6 cellular contexts compared by ENCODE assay signal in the genomic region with DNA sequence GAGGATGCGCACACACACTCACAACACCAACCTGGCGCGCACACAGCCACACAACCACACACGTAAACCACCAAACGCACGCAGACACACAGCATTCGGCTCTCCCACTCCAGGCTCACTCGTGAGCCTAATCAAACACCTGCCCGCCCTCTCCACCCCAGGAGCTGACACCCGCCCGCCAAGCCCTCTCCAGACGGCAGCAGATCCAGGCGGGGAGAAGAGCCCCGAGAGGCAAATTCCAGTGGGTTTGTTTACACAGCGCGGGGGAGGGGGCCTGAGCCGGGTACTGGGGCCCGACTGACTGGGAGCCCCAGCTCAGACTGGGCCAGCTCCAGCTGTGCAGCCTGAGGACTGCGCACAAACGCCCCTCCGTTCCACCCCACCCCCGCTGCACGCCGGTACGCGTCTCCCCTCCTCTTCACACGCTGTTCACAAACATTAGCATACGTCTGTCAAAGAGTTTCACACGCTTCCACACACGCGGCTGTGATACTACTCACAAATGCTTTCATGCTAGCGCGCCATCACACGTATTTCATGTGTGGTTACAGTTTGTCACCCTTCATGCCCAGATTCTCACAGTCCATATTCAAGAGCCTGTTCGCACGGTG.
DNase-seq lines count a peak whose midpoint lies in the region; ATAC-seq and TF ChIP-seq lines count a peak whose summit lies in the region.

No MANE protein-coding gene starts in this region.

- DNase-seq in NCI-H345 treated with DMSO at 0.1 percent for 48 hours (lab: John Stamatoyannopoulos, UW; ENCODE audit: unreplicated experiment) (peak; percentile 64), brain pericyte (ENCODE audit: low read depth, low spot score) (peak; percentile 53), midbrain (lab: John Stamatoyannopoulos, UW) (peak; percentile 79)

- TF ChIP-seq CTCF in C4-2B (conservative IDR thresholded peaks at IDR 0.05) = no peak

- ATAC-seq in GM18861 (IDR thresholded peaks at IDR 0.05; ENCODE audit: unreplicated experiment) = no peak
- no peak for ATAC-seq in HG03139 (IDR thresholded peaks at IDR 0.05; ENCODE audit: unreplicated experiment)

- H3K27ac ChIP-seq in C4-2B = peak overlapping the region; percentile 95
